In the genomic region with DNA sequence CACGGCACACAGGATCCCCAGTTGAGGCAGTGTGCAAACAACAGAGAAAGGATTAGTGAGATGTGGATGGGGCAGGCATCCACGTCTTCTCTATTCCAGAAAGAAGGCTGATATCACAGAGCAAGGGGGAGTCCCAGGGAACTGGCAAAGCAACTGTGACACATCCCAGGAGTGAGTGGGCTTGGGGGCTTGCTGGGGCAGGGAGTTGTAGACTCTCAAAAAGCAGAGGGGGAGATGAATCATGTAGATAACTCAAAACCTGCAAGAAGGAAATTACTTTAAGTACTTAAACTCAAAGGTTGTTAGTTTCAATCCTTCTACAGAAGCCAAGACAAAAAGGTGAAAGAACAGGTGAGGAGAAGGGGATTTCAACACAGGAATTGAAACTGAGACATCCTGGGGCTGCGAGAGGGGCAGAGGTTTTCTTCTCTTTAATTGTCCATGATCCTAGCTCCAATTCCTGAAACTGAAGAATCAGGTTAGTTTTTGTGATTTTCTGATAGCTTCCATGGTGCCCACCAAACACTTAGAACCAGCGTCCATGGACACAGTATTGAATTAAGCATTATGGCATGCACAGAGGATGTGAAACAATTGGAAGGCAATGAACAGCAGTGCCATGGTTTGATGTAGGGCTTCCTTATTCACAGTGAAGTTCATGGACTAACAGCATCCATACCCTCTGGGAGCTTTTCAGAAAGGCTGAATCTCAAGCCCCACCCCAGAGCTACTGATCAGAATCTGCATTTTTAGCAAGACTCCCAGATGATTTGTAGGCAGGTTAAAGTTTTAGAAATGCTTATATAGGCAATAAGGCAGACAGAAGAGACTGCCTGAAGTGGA, we compare ENCODE assay signal across 1 cellular context.
TF ChIP-seq lines count a peak whose summit lies in the region.

No MANE protein-coding gene starts in this region.

TF ChIP-seq in GM12878, 131 proteins besides CTCF, POLR2A, EP300 and RAD21 (continues in another document):
- TF ChIP-seq PML (IDR thresholded peaks at IDR 0.05; ENCODE audit: low read length) = no peak
- 0 out of 2 replicates have a peak, but pooled peaks have one; percentile 54 for TF ChIP-seq TCF3 (IDR thresholded peaks at IDR 0.05; ENCODE audit: borderline replicate concordance, insufficient read depth, low read depth, low read length)
- no peak; the same call in none of the 2 replicates for TF ChIP-seq EED (IDR thresholded peaks at IDR 0.05; ENCODE audit: low read depth)
- TF ChIP-seq BMI1 (IDR thresholded peaks at IDR 0.05; ENCODE audit: borderline replicate concordance) = peak; percentile 62; the same call in 1 of the 2 replicates
- TF ChIP-seq, protein P1, sequence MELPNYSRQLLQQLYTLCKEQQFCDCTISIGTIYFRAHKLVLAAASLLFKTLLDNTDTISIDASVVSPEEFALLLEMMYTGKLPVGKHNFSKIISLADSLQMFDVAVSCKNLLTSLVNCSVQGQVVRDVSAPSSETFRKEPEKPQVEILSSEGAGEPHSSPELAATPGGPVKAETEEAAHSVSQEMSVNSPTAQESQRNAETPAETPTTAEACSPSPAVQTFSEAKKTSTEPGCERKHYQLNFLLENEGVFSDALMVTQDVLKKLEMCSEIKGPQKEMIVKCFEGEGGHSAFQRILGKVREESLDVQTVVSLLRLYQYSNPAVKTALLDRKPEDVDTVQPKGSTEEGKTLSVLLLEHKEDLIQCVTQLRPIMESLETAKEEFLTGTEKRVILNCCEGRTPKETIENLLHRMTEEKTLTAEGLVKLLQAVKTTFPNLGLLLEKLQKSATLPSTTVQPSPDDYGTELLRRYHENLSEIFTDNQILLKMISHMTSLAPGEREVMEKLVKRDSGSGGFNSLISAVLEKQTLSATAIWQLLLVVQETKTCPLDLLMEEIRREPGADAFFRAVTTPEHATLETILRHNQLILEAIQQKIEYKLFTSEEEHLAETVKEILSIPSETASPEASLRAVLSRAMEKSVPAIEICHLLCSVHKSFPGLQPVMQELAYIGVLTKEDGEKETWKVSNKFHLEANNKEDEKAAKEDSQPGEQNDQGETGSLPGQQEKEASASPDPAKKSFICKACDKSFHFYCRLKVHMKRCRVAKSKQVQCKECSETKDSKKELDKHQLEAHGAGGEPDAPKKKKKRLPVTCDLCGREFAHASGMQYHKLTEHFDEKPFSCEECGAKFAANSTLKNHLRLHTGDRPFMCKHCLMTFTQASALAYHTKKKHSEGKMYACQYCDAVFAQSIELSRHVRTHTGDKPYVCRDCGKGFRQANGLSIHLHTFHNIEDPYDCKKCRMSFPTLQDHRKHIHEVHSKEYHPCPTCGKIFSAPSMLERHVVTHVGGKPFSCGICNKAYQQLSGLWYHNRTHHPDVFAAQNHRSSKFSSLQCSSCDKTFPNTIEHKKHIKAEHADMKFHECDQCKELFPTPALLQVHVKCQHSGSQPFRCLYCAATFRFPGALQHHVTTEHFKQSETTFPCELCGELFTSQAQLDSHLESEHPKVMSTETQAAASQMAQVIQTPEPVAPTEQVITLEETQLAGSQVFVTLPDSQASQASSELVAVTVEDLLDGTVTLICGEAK (IDR thresholded peaks at IDR 0.05; ENCODE audit: borderline replicate concordance) = no peak
- 0 out of 2 replicates have a peak, but pooled peaks have one; percentile 21 for TF ChIP-seq BACH1 (IDR thresholded peaks at IDR 0.05; ENCODE audit: borderline replicate concordance)
- peak; percentile 57; the same call in 1 of the 2 replicates for TF ChIP-seq FOXM1 (IDR thresholded peaks at IDR 0.05; ENCODE audit: low read depth, low read length)
- no peak for TF ChIP-seq ASH2L (IDR thresholded peaks at IDR 0.05; ENCODE audit: borderline replicate concordance, low read depth)
- TF ChIP-seq, protein P2, sequence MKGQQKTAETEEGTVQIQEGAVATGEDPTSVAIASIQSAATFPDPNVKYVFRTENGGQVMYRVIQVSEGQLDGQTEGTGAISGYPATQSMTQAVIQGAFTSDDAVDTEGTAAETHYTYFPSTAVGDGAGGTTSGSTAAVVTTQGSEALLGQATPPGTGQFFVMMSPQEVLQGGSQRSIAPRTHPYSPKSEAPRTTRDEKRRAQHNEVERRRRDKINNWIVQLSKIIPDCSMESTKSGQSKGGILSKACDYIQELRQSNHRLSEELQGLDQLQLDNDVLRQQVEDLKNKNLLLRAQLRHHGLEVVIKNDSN (IDR thresholded peaks at IDR 0.05; ENCODE audit: borderline replicate concordance, extremely low read length, insufficient read depth, low read depth, low read length) = no peak
- TF ChIP-seq, protein P3, sequence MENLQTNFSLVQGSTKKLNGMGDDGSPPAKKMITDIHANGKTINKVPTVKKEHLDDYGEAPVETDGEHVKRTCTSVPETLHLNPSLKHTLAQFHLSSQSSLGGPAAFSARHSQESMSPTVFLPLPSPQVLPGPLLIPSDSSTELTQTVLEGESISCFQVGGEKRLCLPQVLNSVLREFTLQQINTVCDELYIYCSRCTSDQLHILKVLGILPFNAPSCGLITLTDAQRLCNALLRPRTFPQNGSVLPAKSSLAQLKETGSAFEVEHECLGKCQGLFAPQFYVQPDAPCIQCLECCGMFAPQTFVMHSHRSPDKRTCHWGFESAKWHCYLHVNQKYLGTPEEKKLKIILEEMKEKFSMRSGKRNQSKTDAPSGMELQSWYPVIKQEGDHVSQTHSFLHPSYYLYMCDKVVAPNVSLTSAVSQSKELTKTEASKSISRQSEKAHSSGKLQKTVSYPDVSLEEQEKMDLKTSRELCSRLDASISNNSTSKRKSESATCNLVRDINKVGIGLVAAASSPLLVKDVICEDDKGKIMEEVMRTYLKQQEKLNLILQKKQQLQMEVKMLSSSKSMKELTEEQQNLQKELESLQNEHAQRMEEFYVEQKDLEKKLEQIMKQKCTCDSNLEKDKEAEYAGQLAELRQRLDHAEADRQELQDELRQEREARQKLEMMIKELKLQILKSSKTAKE (IDR thresholded peaks at IDR 0.05; ENCODE audit: low read depth, poor library complexity, severe bottlenecking) = peak; percentile 46
- 0 out of 2 replicates have a peak, but pooled peaks have one; percentile 32 for TF ChIP-seq MEF2A (IDR thresholded peaks at IDR 0.05; ENCODE audit: insufficient read depth, low read depth, low read length)
- TF ChIP-seq, protein P4, sequence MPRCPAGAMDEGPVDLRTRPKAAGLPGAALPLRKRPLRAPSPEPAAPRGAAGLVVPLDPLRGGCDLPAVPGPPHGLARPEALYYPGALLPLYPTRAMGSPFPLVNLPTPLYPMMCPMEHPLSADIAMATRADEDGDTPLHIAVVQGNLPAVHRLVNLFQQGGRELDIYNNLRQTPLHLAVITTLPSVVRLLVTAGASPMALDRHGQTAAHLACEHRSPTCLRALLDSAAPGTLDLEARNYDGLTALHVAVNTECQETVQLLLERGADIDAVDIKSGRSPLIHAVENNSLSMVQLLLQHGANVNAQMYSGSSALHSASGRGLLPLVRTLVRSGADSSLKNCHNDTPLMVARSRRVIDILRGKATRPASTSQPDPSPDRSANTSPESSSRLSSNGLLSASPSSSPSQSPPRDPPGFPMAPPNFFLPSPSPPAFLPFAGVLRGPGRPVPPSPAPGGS (IDR thresholded peaks at IDR 0.05; ENCODE audit: borderline replicate concordance, insufficient read depth, low read depth, low read length, poor library complexity, severe bottlenecking) = peak; percentile 78
- no peak for TF ChIP-seq TAF1 (IDR thresholded peaks at IDR 0.05; ENCODE audit: borderline replicate concordance, low read depth, low read length)
- TF ChIP-seq KAT2A (conservative IDR thresholded peaks at IDR 0.05; ENCODE audit: control insufficient read depth, low read depth, low read length) = no peak
- TF ChIP-seq ETV6 (conservative IDR thresholded peaks at IDR 0.05 in 1 of 2, IDR thresholded peaks at IDR 0.05 in 1 of 2; ENCODE audit: borderline replicate concordance in 1 of 2, low read depth in 1 of 2) = peak in 1 of 2 experiments; percentile 43; a peak in 1 of 4 replicates
- peak; percentile 77 for TF ChIP-seq NFIC (IDR thresholded peaks at IDR 0.05; ENCODE audit: low read depth, low read length)
- 0 out of 4 replicates have a peak, but pooled peaks of 1 of the 2 experiments have one; percentile 24 for TF ChIP-seq BHLHE40 (IDR thresholded peaks at IDR 0.05; ENCODE audit: borderline replicate concordance in 1 of 2, low read depth in 2 of 2, low read length in 1 of 2)
- no peak for TF ChIP-seq NBN (IDR thresholded peaks at IDR 0.05)
- TF ChIP-seq MXI1 (IDR thresholded peaks at IDR 0.05; ENCODE audit: low read depth, low read length) = no peak
- peak; percentile 44; the same call in 1 of the 2 replicates for TF ChIP-seq CREM (IDR thresholded peaks at IDR 0.05; ENCODE audit: low read depth)
- no peak for TF ChIP-seq YBX1 (IDR thresholded peaks at IDR 0.05)
- no peak for TF ChIP-seq SUPT20H (IDR thresholded peaks at IDR 0.05; ENCODE audit: borderline replicate concordance, control insufficient read depth, low read depth, low read length)
- no peak for TF ChIP-seq SRF (IDR thresholded peaks at IDR 0.05; ENCODE audit: low read depth in 2 of 2, low read length in 2 of 2)
- TF ChIP-seq MTA3 (IDR thresholded peaks at IDR 0.05; ENCODE audit: borderline replicate concordance, low read length) = no peak
- TF ChIP-seq MTA2 (IDR thresholded peaks at IDR 0.05; ENCODE audit: low read depth) = peak; percentile 88
- TF ChIP-seq, protein P5, sequence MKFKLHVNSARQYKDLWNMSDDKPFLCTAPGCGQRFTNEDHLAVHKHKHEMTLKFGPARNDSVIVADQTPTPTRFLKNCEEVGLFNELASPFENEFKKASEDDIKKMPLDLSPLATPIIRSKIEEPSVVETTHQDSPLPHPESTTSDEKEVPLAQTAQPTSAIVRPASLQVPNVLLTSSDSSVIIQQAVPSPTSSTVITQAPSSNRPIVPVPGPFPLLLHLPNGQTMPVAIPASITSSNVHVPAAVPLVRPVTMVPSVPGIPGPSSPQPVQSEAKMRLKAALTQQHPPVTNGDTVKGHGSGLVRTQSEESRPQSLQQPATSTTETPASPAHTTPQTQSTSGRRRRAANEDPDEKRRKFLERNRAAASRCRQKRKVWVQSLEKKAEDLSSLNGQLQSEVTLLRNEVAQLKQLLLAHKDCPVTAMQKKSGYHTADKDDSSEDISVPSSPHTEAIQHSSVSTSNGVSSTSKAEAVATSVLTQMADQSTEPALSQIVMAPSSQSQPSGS (IDR thresholded peaks at IDR 0.05; ENCODE audit: low read length) = peak; percentile 66; the same call in 1 of the 2 replicates
- TF ChIP-seq, protein P6, sequence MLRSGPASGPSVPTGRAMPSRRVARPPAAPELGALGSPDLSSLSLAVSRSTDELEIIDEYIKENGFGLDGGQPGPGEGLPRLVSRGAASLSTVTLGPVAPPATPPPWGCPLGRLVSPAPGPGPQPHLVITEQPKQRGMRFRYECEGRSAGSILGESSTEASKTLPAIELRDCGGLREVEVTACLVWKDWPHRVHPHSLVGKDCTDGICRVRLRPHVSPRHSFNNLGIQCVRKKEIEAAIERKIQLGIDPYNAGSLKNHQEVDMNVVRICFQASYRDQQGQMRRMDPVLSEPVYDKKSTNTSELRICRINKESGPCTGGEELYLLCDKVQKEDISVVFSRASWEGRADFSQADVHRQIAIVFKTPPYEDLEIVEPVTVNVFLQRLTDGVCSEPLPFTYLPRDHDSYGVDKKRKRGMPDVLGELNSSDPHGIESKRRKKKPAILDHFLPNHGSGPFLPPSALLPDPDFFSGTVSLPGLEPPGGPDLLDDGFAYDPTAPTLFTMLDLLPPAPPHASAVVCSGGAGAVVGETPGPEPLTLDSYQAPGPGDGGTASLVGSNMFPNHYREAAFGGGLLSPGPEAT (IDR thresholded peaks at IDR 0.05; ENCODE audit: low read depth) = peak; percentile 85
- peak; percentile 31 for TF ChIP-seq MEF2B (IDR thresholded peaks at IDR 0.05; ENCODE audit: partially characterized antibody, poor library complexity, severe bottlenecking)
- no peak for TF ChIP-seq WRNIP1 (IDR thresholded peaks at IDR 0.05; ENCODE audit: borderline replicate concordance, low read depth, low read length)
- TF ChIP-seq EGR1 (IDR thresholded peaks at IDR 0.05; ENCODE audit: borderline replicate concordance in 1 of 2, low read depth in 2 of 2, low read length in 2 of 2) = peak in 1 of 2 experiments; percentile 63; a peak in 2 of 3 replicates
- 0 out of 2 replicates have a peak, but pooled peaks have one; percentile 30 for TF ChIP-seq ATF7 (IDR thresholded peaks at IDR 0.05; ENCODE audit: low read depth)
- TF ChIP-seq, protein P7, sequence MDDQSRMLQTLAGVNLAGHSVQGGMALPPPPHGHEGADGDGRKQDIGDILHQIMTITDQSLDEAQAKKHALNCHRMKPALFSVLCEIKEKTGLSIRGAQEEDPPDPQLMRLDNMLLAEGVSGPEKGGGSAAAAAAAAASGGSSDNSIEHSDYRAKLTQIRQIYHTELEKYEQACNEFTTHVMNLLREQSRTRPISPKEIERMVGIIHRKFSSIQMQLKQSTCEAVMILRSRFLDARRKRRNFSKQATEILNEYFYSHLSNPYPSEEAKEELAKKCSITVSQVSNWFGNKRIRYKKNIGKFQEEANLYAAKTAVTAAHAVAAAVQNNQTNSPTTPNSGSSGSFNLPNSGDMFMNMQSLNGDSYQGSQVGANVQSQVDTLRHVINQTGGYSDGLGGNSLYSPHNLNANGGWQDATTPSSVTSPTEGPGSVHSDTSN (IDR thresholded peaks at IDR 0.05; ENCODE audit: insufficient replicate concordance, low read depth, low read length) = no peak
- TF ChIP-seq, protein P8, sequence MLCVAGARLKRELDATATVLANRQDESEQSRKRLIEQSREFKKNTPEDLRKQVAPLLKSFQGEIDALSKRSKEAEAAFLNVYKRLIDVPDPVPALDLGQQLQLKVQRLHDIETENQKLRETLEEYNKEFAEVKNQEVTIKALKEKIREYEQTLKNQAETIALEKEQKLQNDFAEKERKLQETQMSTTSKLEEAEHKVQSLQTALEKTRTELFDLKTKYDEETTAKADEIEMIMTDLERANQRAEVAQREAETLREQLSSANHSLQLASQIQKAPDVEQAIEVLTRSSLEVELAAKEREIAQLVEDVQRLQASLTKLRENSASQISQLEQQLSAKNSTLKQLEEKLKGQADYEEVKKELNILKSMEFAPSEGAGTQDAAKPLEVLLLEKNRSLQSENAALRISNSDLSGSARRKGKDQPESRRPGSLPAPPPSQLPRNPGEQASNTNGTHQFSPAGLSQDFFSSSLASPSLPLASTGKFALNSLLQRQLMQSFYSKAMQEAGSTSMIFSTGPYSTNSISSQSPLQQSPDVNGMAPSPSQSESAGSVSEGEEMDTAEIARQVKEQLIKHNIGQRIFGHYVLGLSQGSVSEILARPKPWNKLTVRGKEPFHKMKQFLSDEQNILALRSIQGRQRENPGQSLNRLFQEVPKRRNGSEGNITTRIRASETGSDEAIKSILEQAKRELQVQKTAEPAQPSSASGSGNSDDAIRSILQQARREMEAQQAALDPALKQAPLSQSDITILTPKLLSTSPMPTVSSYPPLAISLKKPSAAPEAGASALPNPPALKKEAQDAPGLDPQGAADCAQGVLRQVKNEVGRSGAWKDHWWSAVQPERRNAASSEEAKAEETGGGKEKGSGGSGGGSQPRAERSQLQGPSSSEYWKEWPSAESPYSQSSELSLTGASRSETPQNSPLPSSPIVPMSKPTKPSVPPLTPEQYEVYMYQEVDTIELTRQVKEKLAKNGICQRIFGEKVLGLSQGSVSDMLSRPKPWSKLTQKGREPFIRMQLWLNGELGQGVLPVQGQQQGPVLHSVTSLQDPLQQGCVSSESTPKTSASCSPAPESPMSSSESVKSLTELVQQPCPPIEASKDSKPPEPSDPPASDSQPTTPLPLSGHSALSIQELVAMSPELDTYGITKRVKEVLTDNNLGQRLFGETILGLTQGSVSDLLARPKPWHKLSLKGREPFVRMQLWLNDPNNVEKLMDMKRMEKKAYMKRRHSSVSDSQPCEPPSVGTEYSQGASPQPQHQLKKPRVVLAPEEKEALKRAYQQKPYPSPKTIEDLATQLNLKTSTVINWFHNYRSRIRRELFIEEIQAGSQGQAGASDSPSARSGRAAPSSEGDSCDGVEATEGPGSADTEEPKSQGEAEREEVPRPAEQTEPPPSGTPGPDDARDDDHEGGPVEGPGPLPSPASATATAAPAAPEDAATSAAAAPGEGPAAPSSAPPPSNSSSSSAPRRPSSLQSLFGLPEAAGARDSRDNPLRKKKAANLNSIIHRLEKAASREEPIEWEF (IDR thresholded peaks at IDR 0.05; ENCODE audit: insufficient replicate concordance, low read depth, low read length) = no peak
- TF ChIP-seq IKZF2 (IDR thresholded peaks at IDR 0.05) = peak; percentile 91 to 94
- peak; percentile 52; the same call in 1 of the 2 replicates for TF ChIP-seq RUNX3 (IDR thresholded peaks at IDR 0.05; ENCODE audit: low read length)
- TF ChIP-seq IKZF1 (conservative IDR thresholded peaks at IDR 0.05) = peak; percentile 88
